ENCODE assay signal across 26 cellular contexts in genomic region chr5:79835220-79835714, GRCh38.
DNase-seq lines count a peak whose midpoint lies in the region; ATAC-seq, FAIRE-seq and TF ChIP-seq lines count a peak whose summit lies in the region.
"Had no signal": no experiment of that assay in that cellular context is flagged by ENCODE, and none has a peak within 500 bp of the region (broad histone marks: within the 10 kb centered on the region; RNA-seq: fewer than 3 reads in every experiment).

No MANE protein-coding gene starts in this region.

- no peaks in the 10 kb centered on the region for H3K9me3 ChIP-seq in K562 (replicated peaks; ENCODE audit: control insufficient read depth, insufficient read depth, low read depth, low read length)
- no peaks in the 10 kb centered on the region for H3K9me3 ChIP-seq in CD4-positive, alpha-beta T cell (ENCODE audit: control insufficient read depth, low read length)
- H3K9me3 ChIP-seq: A549, Caco-2, SJSA1 had no signal

- no peaks in the 10 kb centered on the region for H3K9me3 Mint-ChIP-seq in CD4-positive, alpha-beta T cell
- H3K9me3 Mint-ChIP-seq: CD4-positive, alpha-beta memory T cell had no signal

- intact Hi-C loops in K562 (cut with micrococcal nuclease): no loop called here
- intact Hi-C loops in CD4-positive, alpha-beta T cell (cut with DNase I, micrococcal nuclease): no loop called here

- no peak overlapping the region for H2AFZ ChIP-seq in K562 (ENCODE audit: low read depth, low read length)

- no peaks in the 10 kb centered on the region for H3K36me3 Mint-ChIP-seq in CD4-positive, alpha-beta T cell (ENCODE audit: low read depth)
- H3K36me3 Mint-ChIP-seq: CD4-positive, alpha-beta memory T cell had no signal

- no peaks in the 10 kb centered on the region for H3K9me1 ChIP-seq in K562 (ENCODE audit: control insufficient read depth, insufficient read depth, low read length)

- H3K36me3 ChIP-seq in K562 (ENCODE audit: control insufficient read depth, insufficient read depth, low read length) (no peaks in the 10 kb centered on the region), rectal smooth muscle tissue (ENCODE audit: control insufficient read depth, insufficient read depth, low read length) (no peaks in the 10 kb centered on the region)
- H3K36me3 ChIP-seq: SJSA1 had no signal

- no peak for TF ChIP-seq RAD21 in K562 (CRISPR knock-in tag; conservative IDR thresholded peaks at IDR 0.05 in 1 of 2, IDR thresholded peaks at IDR 0.05 in 1 of 2)

- 0 out of 4 replicates have a peak overlapping the region, but pooled peaks of 1 of the 2 experiments have one; percentile 36 for H3K9ac ChIP-seq in K562 (ENCODE audit: insufficient read depth in 1 of 2, low read depth in 2 of 2, low read length in 2 of 2)
- no peak overlapping the region for H3K9ac ChIP-seq in rectal smooth muscle tissue (ENCODE audit: low read length)
- H3K9ac ChIP-seq: GM23248 had no signal

- H3K4me3 Mint-ChIP-seq in CD4-positive, alpha-beta T cell: no peak overlapping the region
- H3K4me3 Mint-ChIP-seq: CD4-positive, alpha-beta memory T cell had no signal

- no peak overlapping the region for H3K4me2 ChIP-seq in K562 (ENCODE audit: insufficient read depth, low read length)
- H3K4me2 ChIP-seq: A549 had no signal

- TF ChIP-seq CTCF in K562 (IDR thresholded peaks at IDR 0.05 in 2 of 3, conservative IDR thresholded peaks at IDR 0.05 in 1 of 3; ENCODE audit: insufficient read depth in 2 of 3, low read depth in 1 of 3, low read length in 3 of 3): no peak
- no peak for TF ChIP-seq CTCF in coronary artery (IDR thresholded peaks at IDR 0.05)
- no peak for TF ChIP-seq CTCF in CD4-positive, alpha-beta T cell (IDR thresholded peaks at IDR 0.05)
- no peak for TF ChIP-seq CTCF in GM10266 (IDR thresholded peaks at IDR 0.05; ENCODE audit: control insufficient read depth, insufficient read depth, low read depth, missing control alignments)

- in situ Hi-C loops in K562 (cut with MboI): no loop called here

- CTCF ChIA-PET in K562 (lab: Yijun Ruan, JAX; ENCODE audit: low intra/inter-chr PET ratio): no interaction called here
- CTCF ChIA-PET in CD4-positive, alpha-beta T cell (lab: Charles Lee): no interaction called here

- no peak for TF ChIP-seq POLR2A in K562 (conservative IDR thresholded peaks at IDR 0.05)

- no peak overlapping the region for H3K4me3 ChIP-seq in K562
- no peak overlapping the region for H3K4me3 ChIP-seq in coronary artery
- no peak overlapping the region for H3K4me3 ChIP-seq in rectal smooth muscle tissue (ENCODE audit: low read length)
- H3K4me3 ChIP-seq: A549, GM23248, SJSA1 had no signal

- 40% methylated on average over 7 of the region's 7 CpGs for WGBS in K562 (ENCODE audit: insufficient coverage, low coverage, missing lambda C conversion rate)

- no peak overlapping the region for H3K27ac Mint-ChIP-seq in CD4-positive, alpha-beta T cell
- H3K27ac Mint-ChIP-seq: CD4-positive, alpha-beta memory T cell had no signal

- H3K27ac ChIP-seq in K562 (ENCODE audit: extremely low read depth, low read depth, low read length) (no peak overlapping the region), coronary artery (no peak overlapping the region), rectal smooth muscle tissue (ENCODE audit: low read depth, low read length) (peak overlapping the region; percentile 25)
- no peak overlapping the region for H3K27ac ChIP-seq in CD4-positive, alpha-beta T cell (ENCODE audit: low read depth, low read length)
- H3K27ac ChIP-seq: A549, GM23248, SJSA1 had no signal

- no peak for FAIRE-seq in K562 (lab: Jason Lieb, UNC)
- FAIRE-seq: A549, GM12891, RCC 7860 had no signal

- POLR2A ChIA-PET in K562 (lab: Yijun Ruan, JAX): interaction anchor here (0.6 kb wide), 1 partner anchor 11 kb away, joined by 3 read pairs; no protein-coding TSS in a partner anchor
- POLR2A ChIA-PET in CD4-positive, alpha-beta T cell (lab: Charles Lee): no interaction called here

- ATAC-seq in K562 (no peak), GM21390 (IDR thresholded peaks at IDR 0.05; ENCODE audit: unreplicated experiment) (no peak)
- no peak for ATAC-seq in CD4-positive, alpha-beta T cell (ENCODE audit: poor library complexity)
- ATAC-seq: A549 had no signal

- H3K79me2 ChIP-seq in K562 (ENCODE audit: control insufficient read depth, insufficient read depth, low read length): no peaks in the 10 kb centered on the region

- no peaks in the 10 kb centered on the region for H4K20me1 ChIP-seq in K562 (replicated peaks; ENCODE audit: control insufficient read depth, insufficient read depth, low read length)

- H3K27me3 ChIP-seq in K562 (ENCODE audit: control insufficient read depth in 2 of 2, insufficient read depth in 2 of 2, low read length in 2 of 2): peaks cover 8 to 11% of the 10 kb centered on the region in 2 experiments; a peak in 3 of 5 replicates
- no peaks in the 10 kb centered on the region for H3K27me3 ChIP-seq in rectal smooth muscle tissue (ENCODE audit: control insufficient read depth, insufficient read depth, low read length)
- peaks cover 1% of the 10 kb centered on the region for H3K27me3 ChIP-seq in CD4-positive, alpha-beta T cell (ENCODE audit: control insufficient read depth, insufficient read depth, low read length)
- H3K27me3 ChIP-seq: SJSA1 had no signal

- no peak for DNase-seq in K562 (ENCODE audit: extremely low read depth in 1 of 4, low spot score in 3 of 4)
- DNase-seq in coronary artery (ENCODE audit: low spot score): peak; percentile 50
- DNase-seq in islet precursor cell: peak; percentile 4
- no peak for DNase-seq in CD4-positive, alpha-beta T cell
- DNase-seq in GM10266 (ENCODE audit: extremely low spot score): no peak
- no peak for DNase-seq in stimulated activated CD4-positive, alpha-beta T cell treated with anti-CD3 and anti-CD28 coated beads, Interleukin-4, amount 100 ng/mL, for 1 hour
- DNase-seq: Caco-2; CD4-positive, alpha-beta memory T cell; DMS 273 treated with DMSO at 0.1 percent for 48 hours; DND-41; GM23248; HCEC 1CT; KG1; NCI-H1092; NCI-H1436; NCI-H187 treated with DMSO at 0.1 percent for 48 hours; NCI-H2107; NCI-H345; NCI-H524 treated with DMSO at 0.1 percent for 48 hours; NCI-H82 had no signal

- H3K4me1 ChIP-seq in K562 (replicated peaks in 1 of 2; ENCODE audit: control insufficient read depth in 2 of 2, insufficient read depth in 2 of 2, low read length in 2 of 2) (peaks cover 8 to 10% of the 10 kb centered on the region in 2 experiments; a peak in 4 of 5 replicates), rectal smooth muscle tissue (ENCODE audit: control insufficient read depth, insufficient read depth, low read length) (peaks cover 20% of the 10 kb centered on the region)
- H3K4me1 ChIP-seq: A549, Caco-2, SJSA1 had no signal

- H3K27me3 Mint-ChIP-seq in CD4-positive, alpha-beta T cell: peaks cover 4% of the 10 kb centered on the region

- no peaks in the 10 kb centered on the region for H3K4me1 Mint-ChIP-seq in CD4-positive, alpha-beta T cell (ENCODE audit: low read depth)
- H3K4me1 Mint-ChIP-seq: CD4-positive, alpha-beta memory T cell had no signal

- TF ChIP-seq EP300 in K562 (IDR thresholded peaks at IDR 0.05; ENCODE audit: low read length): no peak

- no TSS peak for BruUV-seq in K562 (replicated peaks; lab: Mats Ljungman, UMichigan)

TF ChIP-seq in K562, 482 proteins besides CTCF, POLR2A, EP300 and RAD21 (continues in another document):
- TF ChIP-seq HMBOX1 (IDR thresholded peaks at IDR 0.05) (no peak), FIP1L1 (IDR thresholded peaks at IDR 0.05; ENCODE audit: low read depth, low read length, poor library complexity, severe bottlenecking) (no peak), PCBP1 (IDR thresholded peaks at IDR 0.05; ENCODE audit: low read depth, low read length, poor library complexity, severe bottlenecking) (no peak), E2F1 (CRISPR knock-in tag; IDR thresholded peaks at IDR 0.05) (no peak), C11orf30 (IDR thresholded peaks at IDR 0.05; ENCODE audit: low read depth) (peak; percentile 23; the same call in 1 of the 2 replicates), NFE2 (IDR thresholded peaks at IDR 0.05; ENCODE audit: low read depth) (peak; percentile 39), ZNF76 (CRISPR knock-in tag; IDR thresholded peaks at IDR 0.05; ENCODE audit: borderline replicate concordance) (no peak), PML (IDR thresholded peaks at IDR 0.05; ENCODE audit: low read length) (no peak), ATF2 (CRISPR knock-in tag; IDR thresholded peaks at IDR 0.05) (no peak), TARDBP (IDR thresholded peaks at IDR 0.05) (no peak), NELFE (IDR thresholded peaks at IDR 0.05; ENCODE audit: insufficient read depth, insufficient read length) (no peak)
- TF ChIP-seq, protein P1, sequence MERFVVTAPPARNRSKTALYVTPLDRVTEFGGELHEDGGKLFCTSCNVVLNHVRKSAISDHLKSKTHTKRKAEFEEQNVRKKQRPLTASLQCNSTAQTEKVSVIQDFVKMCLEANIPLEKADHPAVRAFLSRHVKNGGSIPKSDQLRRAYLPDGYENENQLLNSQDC (CRISPR knock-in tag; IDR thresholded peaks at IDR 0.05): no peak

Comparison
In these comparisons a context has a peak if more than half of its experiments do, and no peak if none do; other contexts are left out.
1. DNase-seq: peak in coronary artery (single experiment) and islet precursor cell (single experiment); none in K562 (0 of 4), CD4-positive, alpha-beta T cell (0 of 10), GM10266 (single experiment) and stimulated activated CD4-positive, alpha-beta T cell treated with anti-CD3 and anti-CD28 coated beads, Interleukin-4, amount 100 ng/mL, for 1 hour (single experiment).